In the genomic region with DNA sequence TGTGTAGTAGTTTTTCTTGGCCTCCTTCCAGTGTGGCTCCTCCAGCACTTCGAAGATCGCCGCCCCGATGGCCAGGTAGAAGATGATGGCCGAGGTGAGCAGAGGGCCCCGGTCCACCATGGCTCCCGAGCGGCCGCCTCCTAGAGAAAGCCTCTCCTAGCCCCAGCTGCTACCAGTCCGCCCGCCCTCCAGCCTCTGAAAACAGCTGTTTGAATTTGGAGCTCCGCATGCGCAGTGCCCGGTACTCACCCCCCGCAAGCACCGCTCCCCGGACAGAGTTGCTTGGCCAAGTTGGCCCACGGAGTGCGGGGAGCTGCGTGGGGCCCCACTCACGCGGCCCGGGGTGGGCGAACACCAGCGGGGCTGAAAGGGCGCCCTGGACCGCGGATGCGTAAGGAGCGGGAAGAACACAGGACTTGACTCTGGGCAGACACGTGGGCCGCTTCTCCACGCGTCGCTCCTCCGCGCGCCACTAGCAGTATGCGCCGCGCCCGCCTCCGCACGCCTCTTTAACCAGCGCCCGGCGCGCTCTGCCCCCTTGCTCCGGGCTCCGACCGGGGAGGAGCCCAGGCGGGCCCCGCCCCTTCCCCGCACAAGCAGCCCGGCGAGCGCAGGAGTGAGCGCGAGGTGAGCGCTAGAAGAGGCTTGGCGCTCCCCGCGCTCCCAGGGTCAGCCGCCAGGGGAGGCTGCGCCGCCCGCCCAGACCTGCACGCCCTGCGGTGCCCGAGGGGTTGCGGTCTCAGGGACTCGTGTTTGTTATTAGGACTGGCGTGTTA, we compare ENCODE assay signal across 1 cellular context.
TF ChIP-seq lines count a peak whose summit lies in the region.

A gene with protein sequence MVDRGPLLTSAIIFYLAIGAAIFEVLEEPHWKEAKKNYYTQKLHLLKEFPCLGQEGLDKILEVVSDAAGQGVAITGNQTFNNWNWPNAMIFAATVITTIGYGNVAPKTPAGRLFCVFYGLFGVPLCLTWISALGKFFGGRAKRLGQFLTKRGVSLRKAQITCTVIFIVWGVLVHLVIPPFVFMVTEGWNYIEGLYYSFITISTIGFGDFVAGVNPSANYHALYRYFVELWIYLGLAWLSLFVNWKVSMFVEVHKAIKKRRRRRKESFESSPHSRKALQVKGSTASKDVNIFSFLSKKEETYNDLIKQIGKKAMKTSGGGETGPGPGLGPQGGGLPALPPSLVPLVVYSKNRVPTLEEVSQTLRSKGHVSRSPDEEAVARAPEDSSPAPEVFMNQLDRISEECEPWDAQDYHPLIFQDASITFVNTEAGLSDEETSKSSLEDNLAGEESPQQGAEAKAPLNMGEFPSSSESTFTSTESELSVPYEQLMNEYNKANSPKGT (minus strand): TSS at position 484 of the 776 bp plus-strand sequence. CDS start 364 bp downstream, at position 120.

TF ChIP-seq in K562, 482 proteins besides CTCF, POLR2A, EP300 and RAD21 (continued from another document and continues in another):
- TF ChIP-seq CHD1 (IDR thresholded peaks at IDR 0.05; ENCODE audit: low read length) (no peak), ZNF318 (IDR thresholded peaks at IDR 0.05; ENCODE audit: borderline replicate concordance in 1 of 2, low read depth in 1 of 2) (no peak), SMAD2 (IDR thresholded peaks at IDR 0.05; ENCODE audit: low read depth, low read length) (no peak), CHAMP1 (IDR thresholded peaks at IDR 0.05) (no peak), SOX6 (IDR thresholded peaks at IDR 0.05) (peak; percentile 64), TEAD1 (CRISPR knock-in tag; IDR thresholded peaks at IDR 0.05) (peak in 1 of 2 experiments; percentile 40; a peak in 1 of 4 replicates), ADNP (tag; IDR thresholded peaks at IDR 0.05) (peak; percentile 98), ZNF282 (CRISPR knock-in tag; IDR thresholded peaks at IDR 0.05) (no peak), ASH1L (IDR thresholded peaks at IDR 0.05; ENCODE audit: borderline replicate concordance, low read depth, partially characterized antibody) (no peak), ZZZ3 (IDR thresholded peaks at IDR 0.05) (no peak), ZNF431 (CRISPR knock-in tag; IDR thresholded peaks at IDR 0.05) (peak; percentile 25; the same call in 1 of the 2 replicates), CHD4 (IDR thresholded peaks at IDR 0.05; ENCODE audit: insufficient read depth, insufficient replicate concordance, low read depth, low read length, poor library complexity, severe bottlenecking) (peak; percentile 94), KDM4B (IDR thresholded peaks at IDR 0.05; ENCODE audit: borderline replicate concordance in 2 of 2, low read depth in 1 of 2) (0 out of 4 replicates have a peak, but pooled peaks of 1 of the 2 experiments have one; percentile 62), NFE2 (IDR thresholded peaks at IDR 0.05; ENCODE audit: low read depth) (no peak), DPF2 (IDR thresholded peaks at IDR 0.05) (0 out of 2 replicates have a peak, but pooled peaks have one; percentile 39), RBM17 (IDR thresholded peaks at IDR 0.05; ENCODE audit: borderline replicate concordance, low read depth, low read length) (no peak), DNMT1 (IDR thresholded peaks at IDR 0.05) (no peak), KLF1 (tag; IDR thresholded peaks at IDR 0.05) (peak; percentile 51; the same call in 1 of the 2 replicates), HMG20A (CRISPR knock-in tag; conservative IDR thresholded peaks at IDR 0.05) (no peak), HDAC8 (tag; IDR thresholded peaks at IDR 0.05) (peak; percentile 29; the same call in 1 of the 2 replicates), ZNF778 (CRISPR knock-in tag; IDR thresholded peaks at IDR 0.05) (no peak), NBN (IDR thresholded peaks at IDR 0.05; ENCODE audit: low read depth) (peak; percentile 62), ZNF41 (CRISPR knock-in tag; conservative IDR thresholded peaks at IDR 0.05) (no peak), ARNT (IDR thresholded peaks at IDR 0.05) (no peak; a peak in 1 of 4 replicates), ZNF561 (CRISPR knock-in tag; conservative IDR thresholded peaks at IDR 0.05) (no peak), ERF (CRISPR knock-in tag; IDR thresholded peaks at IDR 0.05) (peak; percentile 63; the same call in 1 of the 2 replicates), FUS (optimal IDR thresholded peaks at IDR 0.05; ENCODE audit: low read depth, low read length) (peak; percentile 79), ZNF699 (CRISPR knock-in tag; IDR thresholded peaks at IDR 0.05; ENCODE audit: insufficient replicate concordance) (no peak), ATF1 (CRISPR knock-in tag; IDR thresholded peaks at IDR 0.05) (peak; percentile 83), ATF1 (tag; IDR thresholded peaks at IDR 0.05) (peak; percentile 89), TCFL5 (CRISPR knock-in tag; conservative IDR thresholded peaks at IDR 0.05) (no peak), ZNF77 (CRISPR knock-in tag; IDR thresholded peaks at IDR 0.05) (no peak), USF2 (CRISPR knock-in tag; IDR thresholded peaks at IDR 0.05) (peak; percentile 69), ZNF79 (CRISPR knock-in tag; IDR thresholded peaks at IDR 0.05; ENCODE audit: low read depth) (no peak)
- TF ChIP-seq, protein P1, sequence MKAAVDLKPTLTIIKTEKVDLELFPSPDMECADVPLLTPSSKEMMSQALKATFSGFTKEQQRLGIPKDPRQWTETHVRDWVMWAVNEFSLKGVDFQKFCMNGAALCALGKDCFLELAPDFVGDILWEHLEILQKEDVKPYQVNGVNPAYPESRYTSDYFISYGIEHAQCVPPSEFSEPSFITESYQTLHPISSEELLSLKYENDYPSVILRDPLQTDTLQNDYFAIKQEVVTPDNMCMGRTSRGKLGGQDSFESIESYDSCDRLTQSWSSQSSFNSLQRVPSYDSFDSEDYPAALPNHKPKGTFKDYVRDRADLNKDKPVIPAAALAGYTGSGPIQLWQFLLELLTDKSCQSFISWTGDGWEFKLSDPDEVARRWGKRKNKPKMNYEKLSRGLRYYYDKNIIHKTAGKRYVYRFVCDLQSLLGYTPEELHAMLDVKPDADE (conservative IDR thresholded peaks at IDR 0.05; ENCODE audit: control insufficient read depth, low read depth, low read length) = peak; percentile 96
- TF ChIP-seq, protein P2, sequence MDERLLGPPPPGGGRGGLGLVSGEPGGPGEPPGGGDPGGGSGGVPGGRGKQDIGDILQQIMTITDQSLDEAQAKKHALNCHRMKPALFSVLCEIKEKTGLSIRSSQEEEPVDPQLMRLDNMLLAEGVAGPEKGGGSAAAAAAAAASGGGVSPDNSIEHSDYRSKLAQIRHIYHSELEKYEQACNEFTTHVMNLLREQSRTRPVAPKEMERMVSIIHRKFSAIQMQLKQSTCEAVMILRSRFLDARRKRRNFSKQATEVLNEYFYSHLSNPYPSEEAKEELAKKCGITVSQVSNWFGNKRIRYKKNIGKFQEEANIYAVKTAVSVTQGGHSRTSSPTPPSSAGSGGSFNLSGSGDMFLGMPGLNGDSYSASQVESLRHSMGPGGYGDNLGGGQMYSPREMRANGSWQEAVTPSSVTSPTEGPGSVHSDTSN (CRISPR knock-in tag; IDR thresholded peaks at IDR 0.05; ENCODE audit: low read depth) = no peak
- TF ChIP-seq, protein P2 (tag; conservative IDR thresholded peaks at IDR 0.05; ENCODE audit: low read depth) = no peak
- TF ChIP-seq, protein P3, sequence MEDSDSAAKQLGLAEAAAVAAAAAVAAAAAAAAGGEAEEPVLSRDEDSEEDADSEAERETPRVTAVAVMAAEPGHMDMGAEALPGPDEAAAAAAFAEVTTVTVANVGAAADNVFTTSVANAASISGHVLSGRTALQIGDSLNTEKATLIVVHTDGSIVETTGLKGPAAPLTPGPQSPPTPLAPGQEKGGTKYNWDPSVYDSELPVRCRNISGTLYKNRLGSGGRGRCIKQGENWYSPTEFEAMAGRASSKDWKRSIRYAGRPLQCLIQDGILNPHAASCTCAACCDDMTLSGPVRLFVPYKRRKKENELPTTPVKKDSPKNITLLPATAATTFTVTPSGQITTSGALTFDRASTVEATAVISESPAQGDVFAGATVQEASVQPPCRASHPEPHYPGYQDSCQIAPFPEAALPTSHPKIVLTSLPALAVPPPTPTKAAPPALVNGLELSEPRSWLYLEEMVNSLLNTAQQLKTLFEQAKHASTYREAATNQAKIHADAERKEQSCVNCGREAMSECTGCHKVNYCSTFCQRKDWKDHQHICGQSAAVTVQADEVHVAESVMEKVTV (CRISPR knock-in tag; IDR thresholded peaks at IDR 0.05) = peak; percentile 36; the same call in 1 of the 2 replicates
- TF ChIP-seq, protein P4, sequence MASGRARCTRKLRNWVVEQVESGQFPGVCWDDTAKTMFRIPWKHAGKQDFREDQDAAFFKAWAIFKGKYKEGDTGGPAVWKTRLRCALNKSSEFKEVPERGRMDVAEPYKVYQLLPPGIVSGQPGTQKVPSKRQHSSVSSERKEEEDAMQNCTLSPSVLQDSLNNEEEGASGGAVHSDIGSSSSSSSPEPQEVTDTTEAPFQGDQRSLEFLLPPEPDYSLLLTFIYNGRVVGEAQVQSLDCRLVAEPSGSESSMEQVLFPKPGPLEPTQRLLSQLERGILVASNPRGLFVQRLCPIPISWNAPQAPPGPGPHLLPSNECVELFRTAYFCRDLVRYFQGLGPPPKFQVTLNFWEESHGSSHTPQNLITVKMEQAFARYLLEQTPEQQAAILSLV (tag; IDR thresholded peaks at IDR 0.05) = no peak
